15 cellular contexts compared by ENCODE assay signal in the genomic region with DNA sequence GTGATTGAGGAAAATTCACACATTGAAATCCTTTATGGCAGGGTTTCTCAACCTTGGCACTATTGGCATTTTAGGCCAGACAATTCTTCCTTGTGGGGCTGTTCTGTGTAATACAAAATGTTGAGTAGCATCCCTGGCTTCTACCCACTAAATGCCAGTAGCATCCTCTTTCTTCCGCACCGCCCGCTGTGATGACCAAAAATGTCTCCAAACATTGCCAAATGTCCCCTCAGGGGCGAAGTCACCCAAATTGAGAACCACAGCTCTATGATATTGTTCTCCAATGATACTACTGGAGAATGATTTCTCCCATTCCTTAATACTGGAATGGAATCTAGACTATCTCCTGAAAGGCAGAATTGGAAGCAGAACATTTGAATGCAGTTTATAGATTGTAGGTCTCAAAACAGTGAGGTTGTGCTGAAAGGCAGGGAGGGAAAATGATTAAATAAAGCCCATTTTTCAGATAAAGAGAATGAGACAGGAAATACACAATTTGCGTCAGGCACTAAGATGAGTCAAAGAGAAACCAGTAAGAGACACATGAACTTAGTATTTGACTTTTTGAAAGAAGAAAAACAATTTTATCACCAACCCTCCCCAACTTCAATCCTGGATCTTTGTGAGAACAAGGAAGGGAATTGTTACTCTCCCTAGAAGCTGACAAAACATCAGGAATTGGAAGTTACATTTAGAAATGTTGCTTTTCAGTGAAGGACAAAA.
DNase-seq lines count a peak whose midpoint lies in the region; ATAC-seq and FAIRE-seq lines count a peak whose summit lies in the region.
"Had no signal": no experiment of that assay in that cellular context is flagged by ENCODE, and none has a peak within 500 bp of the region (broad histone marks: within the 10 kb centered on the region; RNA-seq: fewer than 3 reads in every experiment).

No MANE protein-coding gene starts in this region.

- no peak for FAIRE-seq in HTR-8/SVneo (lab: Jason Lieb, UNC)

- ATAC-seq in HG03378 (IDR thresholded peaks at IDR 0.05; ENCODE audit: unreplicated experiment) (peak; percentile 64), GM18868 (IDR thresholded peaks at IDR 0.05; ENCODE audit: unreplicated experiment) (no peak)
- peak; percentile 61 to 70 for ATAC-seq in activated naive CD4-positive, alpha-beta T cell treated with anti-CD3 and anti-CD28 coated beads, Interleukin-2, amount 50 U/mL, for 72 hours
- ATAC-seq: left lung had no signal

- H3K27ac Mint-ChIP-seq in activated naive CD4-positive, alpha-beta T cell treated with anti-CD3 and anti-CD28 coated beads, Interleukin-2, amount 50 U/mL, for 72 hours = peak overlapping the region; percentile 84 to 92

- H3K9me3 Mint-ChIP-seq in activated naive CD4-positive, alpha-beta T cell treated with anti-CD3 and anti-CD28 coated beads, Interleukin-2, amount 50 U/mL, for 72 hours = peaks cover 4 to 5% of the 10 kb centered on the region in 2 donors

- DNase-seq in stimulated activated CD4-positive, alpha-beta T cell treated with anti-CD3 and anti-CD28 coated beads, Interleukin-15, amount 100 ng/mL, for 24 hours = peak; percentile 17
- DNase-seq in stimulated activated CD4-positive, alpha-beta T cell treated with anti-CD3 and anti-CD28 coated beads, Interleukin-4, amount 100 ng/mL, for 1 hour = no peak
- DNase-seq in activated naive CD4-positive, alpha-beta T cell treated with anti-CD3 and anti-CD28 coated beads, Interleukin-2, amount 50 U/mL, for 72 hours (ENCODE audit: low spot score in 2 of 2) = no peak
- no peak for DNase-seq in NCI-H1930 (lab: John Stamatoyannopoulos, UW)
- DNase-seq in HTR-8/SVneo (ENCODE audit: insufficient read length, low spot score) = no peak
- no peak for DNase-seq in LoVo (ENCODE audit: low spot score)
- DNase-seq: DMS 273 treated with DMSO at 0.1 percent for 48 hours, H7, hypothalamus, left lung, NCI-H82, T-helper 9 cell, trophoblast cell had no signal

- H3K36me3 Mint-ChIP-seq in activated naive CD4-positive, alpha-beta T cell treated with anti-CD3 and anti-CD28 coated beads, Interleukin-2, amount 50 U/mL, for 72 hours = no peaks in the 10 kb centered on the region
